In genomic region chr9:105864248-105864898, GRCh38 we compare ENCODE assay signal across 2 cellular contexts.
TF ChIP-seq lines count a peak whose summit lies in the region.

No MANE protein-coding gene starts in this region.

TF ChIP-seq in HEK293, 187 proteins besides CTCF, POLR2A, EP300 and RAD21 (continued from another document):
- TF ChIP-seq, protein P1, sequence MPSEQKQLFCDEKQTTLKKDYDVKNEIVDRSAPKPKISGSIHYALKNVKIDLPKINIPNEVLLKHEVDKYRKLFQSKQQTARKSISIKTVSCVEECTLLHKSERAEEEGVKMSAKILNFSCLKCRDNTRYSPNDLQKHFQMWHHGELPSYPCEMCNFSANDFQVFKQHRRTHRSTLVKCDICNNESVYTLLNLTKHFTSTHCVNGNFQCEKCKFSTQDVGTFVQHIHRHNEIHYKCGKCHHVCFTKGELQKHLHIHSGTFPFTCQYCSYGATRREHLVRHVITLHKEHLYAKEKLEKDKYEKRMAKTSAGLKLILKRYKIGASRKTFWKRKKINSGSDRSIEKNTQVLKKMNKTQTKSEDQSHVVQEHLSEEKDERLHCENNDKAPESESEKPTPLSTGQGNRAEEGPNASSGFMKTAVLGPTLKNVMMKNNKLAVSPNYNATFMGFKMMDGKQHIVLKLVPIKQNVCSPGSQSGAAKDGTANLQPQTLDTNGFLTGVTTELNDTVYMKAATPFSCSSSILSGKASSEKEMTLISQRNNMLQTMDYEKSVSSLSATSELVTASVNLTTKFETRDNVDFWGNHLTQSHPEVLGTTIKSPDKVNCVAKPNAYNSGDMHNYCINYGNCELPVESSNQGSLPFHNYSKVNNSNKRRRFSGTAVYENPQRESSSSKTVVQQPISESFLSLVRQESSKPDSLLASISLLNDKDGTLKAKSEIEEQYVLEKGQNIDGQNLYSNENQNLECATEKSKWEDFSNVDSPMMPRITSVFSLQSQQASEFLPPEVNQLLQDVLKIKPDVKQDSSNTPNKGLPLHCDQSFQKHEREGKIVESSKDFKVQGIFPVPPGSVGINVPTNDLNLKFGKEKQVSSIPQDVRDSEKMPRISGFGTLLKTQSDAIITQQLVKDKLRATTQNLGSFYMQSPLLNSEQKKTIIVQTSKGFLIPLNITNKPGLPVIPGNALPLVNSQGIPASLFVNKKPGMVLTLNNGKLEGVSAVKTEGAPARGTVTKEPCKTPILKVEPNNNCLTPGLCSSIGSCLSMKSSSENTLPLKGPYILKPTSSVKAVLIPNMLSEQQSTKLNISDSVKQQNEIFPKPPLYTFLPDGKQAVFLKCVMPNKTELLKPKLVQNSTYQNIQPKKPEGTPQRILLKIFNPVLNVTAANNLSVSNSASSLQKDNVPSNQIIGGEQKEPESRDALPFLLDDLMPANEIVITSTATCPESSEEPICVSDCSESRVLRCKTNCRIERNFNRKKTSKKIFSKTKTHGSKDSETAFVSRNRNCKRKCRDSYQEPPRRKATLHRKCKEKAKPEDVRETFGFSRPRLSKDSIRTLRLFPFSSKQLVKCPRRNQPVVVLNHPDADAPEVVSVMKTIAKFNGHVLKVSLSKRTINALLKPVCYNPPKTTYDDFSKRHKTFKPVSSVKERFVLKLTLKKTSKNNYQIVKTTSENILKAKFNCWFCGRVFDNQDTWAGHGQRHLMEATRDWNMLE (tag by site-specific recombination; conservative IDR thresholded peaks at IDR 0.05; ENCODE audit: low read depth): peak; percentile 40; the same call in 1 of the 2 replicates
- TF ChIP-seq, protein P2, sequence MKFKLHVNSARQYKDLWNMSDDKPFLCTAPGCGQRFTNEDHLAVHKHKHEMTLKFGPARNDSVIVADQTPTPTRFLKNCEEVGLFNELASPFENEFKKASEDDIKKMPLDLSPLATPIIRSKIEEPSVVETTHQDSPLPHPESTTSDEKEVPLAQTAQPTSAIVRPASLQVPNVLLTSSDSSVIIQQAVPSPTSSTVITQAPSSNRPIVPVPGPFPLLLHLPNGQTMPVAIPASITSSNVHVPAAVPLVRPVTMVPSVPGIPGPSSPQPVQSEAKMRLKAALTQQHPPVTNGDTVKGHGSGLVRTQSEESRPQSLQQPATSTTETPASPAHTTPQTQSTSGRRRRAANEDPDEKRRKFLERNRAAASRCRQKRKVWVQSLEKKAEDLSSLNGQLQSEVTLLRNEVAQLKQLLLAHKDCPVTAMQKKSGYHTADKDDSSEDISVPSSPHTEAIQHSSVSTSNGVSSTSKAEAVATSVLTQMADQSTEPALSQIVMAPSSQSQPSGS (tag by site-specific recombination; IDR thresholded peaks at IDR 0.05; ENCODE audit: low read depth): 0 out of 2 replicates have a peak, but pooled peaks have one; percentile 17
- TF ChIP-seq, protein P3, sequence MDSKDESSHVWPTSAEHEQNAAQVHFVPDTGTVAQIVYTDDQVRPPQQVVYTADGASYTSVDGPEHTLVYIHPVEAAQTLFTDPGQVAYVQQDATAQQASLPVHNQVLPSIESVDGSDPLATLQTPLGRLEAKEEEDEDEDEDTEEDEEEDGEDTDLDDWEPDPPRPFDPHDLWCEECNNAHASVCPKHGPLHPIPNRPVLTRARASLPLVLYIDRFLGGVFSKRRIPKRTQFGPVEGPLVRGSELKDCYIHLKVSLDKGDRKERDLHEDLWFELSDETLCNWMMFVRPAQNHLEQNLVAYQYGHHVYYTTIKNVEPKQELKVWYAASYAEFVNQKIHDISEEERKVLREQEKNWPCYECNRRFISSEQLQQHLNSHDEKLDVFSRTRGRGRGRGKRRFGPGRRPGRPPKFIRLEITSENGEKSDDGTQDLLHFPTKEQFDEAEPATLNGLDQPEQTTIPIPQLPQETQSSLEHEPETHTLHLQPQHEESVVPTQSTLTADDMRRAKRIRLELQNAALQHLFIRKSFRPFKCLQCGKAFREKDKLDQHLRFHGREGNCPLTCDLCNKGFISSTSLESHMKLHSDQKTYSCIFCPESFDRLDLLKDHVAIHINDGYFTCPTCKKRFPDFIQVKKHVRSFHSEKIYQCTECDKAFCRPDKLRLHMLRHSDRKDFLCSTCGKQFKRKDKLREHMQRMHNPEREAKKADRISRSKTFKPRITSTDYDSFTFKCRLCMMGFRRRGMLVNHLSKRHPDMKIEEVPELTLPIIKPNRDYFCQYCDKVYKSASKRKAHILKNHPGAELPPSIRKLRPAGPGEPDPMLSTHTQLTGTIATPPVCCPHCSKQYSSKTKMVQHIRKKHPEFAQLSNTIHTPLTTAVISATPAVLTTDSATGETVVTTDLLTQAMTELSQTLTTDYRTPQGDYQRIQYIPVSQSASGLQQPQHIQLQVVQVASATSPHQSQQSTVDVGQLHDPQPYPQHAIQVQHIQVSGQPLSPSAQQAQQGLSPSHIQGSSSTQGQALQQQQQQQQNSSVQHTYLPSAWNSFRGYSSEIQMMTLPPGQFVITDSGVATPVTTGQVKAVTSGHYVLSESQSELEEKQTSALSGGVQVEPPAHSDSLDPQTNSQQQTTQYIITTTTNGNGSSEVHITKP (tag by site-specific recombination; IDR thresholded peaks at IDR 0.05): peak; percentile 81
- TF ChIP-seq ZNF629 (tag by site-specific recombination; IDR thresholded peaks at IDR 0.05) (0 out of 2 replicates have a peak, but pooled peaks have one; percentile 15), ZNF701 (tag by site-specific recombination; IDR thresholded peaks at IDR 0.05) (no peak), ZBTB20 (tag by site-specific recombination; IDR thresholded peaks at IDR 0.05) (peak; percentile 66), SETDB1 (IDR thresholded peaks at IDR 0.05; ENCODE audit: insufficient read length, low read length) (peak; percentile 11), SP7 (tag by site-specific recombination; IDR thresholded peaks at IDR 0.05) (no peak)
TF ChIP-seq in HEK293: peak in this region for 6.

TF ChIP-seq in K562, 482 proteins besides CTCF, POLR2A, EP300 and RAD21 (continued from another document):
- TF ChIP-seq MITF (IDR thresholded peaks at IDR 0.05): no peak
- no peak for TF ChIP-seq ZNF57 (CRISPR knock-in tag; IDR thresholded peaks at IDR 0.05)
- peak; percentile 47; the same call in 1 of the 2 replicates for TF ChIP-seq L3MBTL2 (IDR thresholded peaks at IDR 0.05)
- TF ChIP-seq CEBPB (tag; IDR thresholded peaks at IDR 0.05): peak; percentile 67
- TF ChIP-seq, protein P4, sequence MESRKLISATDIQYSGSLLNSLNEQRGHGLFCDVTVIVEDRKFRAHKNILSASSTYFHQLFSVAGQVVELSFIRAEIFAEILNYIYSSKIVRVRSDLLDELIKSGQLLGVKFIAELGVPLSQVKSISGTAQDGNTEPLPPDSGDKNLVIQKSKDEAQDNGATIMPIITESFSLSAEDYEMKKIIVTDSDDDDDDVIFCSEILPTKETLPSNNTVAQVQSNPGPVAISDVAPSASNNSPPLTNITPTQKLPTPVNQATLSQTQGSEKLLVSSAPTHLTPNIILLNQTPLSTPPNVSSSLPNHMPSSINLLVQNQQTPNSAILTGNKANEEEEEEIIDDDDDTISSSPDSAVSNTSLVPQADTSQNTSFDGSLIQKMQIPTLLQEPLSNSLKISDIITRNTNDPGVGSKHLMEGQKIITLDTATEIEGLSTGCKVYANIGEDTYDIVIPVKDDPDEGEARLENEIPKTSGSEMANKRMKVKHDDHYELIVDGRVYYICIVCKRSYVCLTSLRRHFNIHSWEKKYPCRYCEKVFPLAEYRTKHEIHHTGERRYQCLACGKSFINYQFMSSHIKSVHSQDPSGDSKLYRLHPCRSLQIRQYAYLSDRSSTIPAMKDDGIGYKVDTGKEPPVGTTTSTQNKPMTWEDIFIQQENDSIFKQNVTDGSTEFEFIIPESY (CRISPR knock-in tag; IDR thresholded peaks at IDR 0.05): no peak
- peak; percentile 58; the same call in 1 of the 2 replicates for TF ChIP-seq GATA2 (CRISPR knock-in tag; IDR thresholded peaks at IDR 0.05)
- TF ChIP-seq SREBF2 (CRISPR knock-in tag; IDR thresholded peaks at IDR 0.05): no peak
- TF ChIP-seq NR4A1 (CRISPR knock-in tag; IDR thresholded peaks at IDR 0.05): no peak
- peak; percentile 50; the same call in 1 of the 2 replicates for TF ChIP-seq NR4A1 (tag; IDR thresholded peaks at IDR 0.05)
- TF ChIP-seq, protein P5, sequence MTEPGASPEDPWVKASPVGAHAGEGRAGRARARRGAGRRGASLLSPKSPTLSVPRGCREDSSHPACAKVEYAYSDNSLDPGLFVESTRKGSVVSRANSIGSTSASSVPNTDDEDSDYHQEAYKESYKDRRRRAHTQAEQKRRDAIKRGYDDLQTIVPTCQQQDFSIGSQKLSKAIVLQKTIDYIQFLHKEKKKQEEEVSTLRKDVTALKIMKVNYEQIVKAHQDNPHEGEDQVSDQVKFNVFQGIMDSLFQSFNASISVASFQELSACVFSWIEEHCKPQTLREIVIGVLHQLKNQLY (CRISPR knock-in tag; conservative IDR thresholded peaks at IDR 0.05): no peak
- TF ChIP-seq RBM25 (IDR thresholded peaks at IDR 0.05; ENCODE audit: low read depth, low read length, severe bottlenecking): no peak
- TF ChIP-seq ZFX (CRISPR knock-in tag; IDR thresholded peaks at IDR 0.05): no peak
- no peak for TF ChIP-seq ZNF184 (CRISPR knock-in tag; IDR thresholded peaks at IDR 0.05)
- TF ChIP-seq SP2 (IDR thresholded peaks at IDR 0.05; ENCODE audit: extremely low read depth, low read depth, low read length, poor library complexity, severe bottlenecking): no peak
- TF ChIP-seq RB1 (IDR thresholded peaks at IDR 0.05; ENCODE audit: low read depth): no peak
- no peak for TF ChIP-seq ZNF445 (CRISPR knock-in tag; IDR thresholded peaks at IDR 0.05; ENCODE audit: low read depth)
TF ChIP-seq in K562: peak in this region for 9.
